Comparison of ENCODE assay signal across 7 cellular contexts in genomic region chr19:15091918-15092753, GRCh38. TPM values are rescaled to one million over a fixed set of nuclear protein-coding genes. Genes with fewer than 3 reads are reported as not detected.
A peak's percentile ranks its signal among the peaks of the same experiment; 100 is the strongest.
DNase-seq lines count a peak whose midpoint lies in the region; ATAC-seq, FAIRE-seq and TF ChIP-seq lines count a peak whose summit lies in the region.

No MANE protein-coding gene starts in this region.

- intact Hi-C loops in HepG2 (cut with micrococcal nuclease; ENCODE audit: unreplicated experiment), result loop anchor here (1.0 kb wide), 1 partner anchor 58 kb away; no protein-coding TSS in a partner anchor

- TF ChIP-seq CTCF in bronchial epithelial cell (IDR thresholded peaks at IDR 0.05; ENCODE audit: insufficient read depth, low read length, severe bottlenecking) (peak; percentile 57), HepG2 (CRISPR knock-in tag; IDR thresholded peaks at IDR 0.05) (peak; percentile 63)

- CTCF ChIA-PET in HepG2 (lab: Yijun Ruan, JAX; ENCODE audit: low intra/inter-chr PET ratio, low total read pairs), result interaction anchor here (1.6 to 4.0 kb wide), 2 partner anchors 58 to 85 kb away, joined by 3 to 30 read pairs; no protein-coding TSS in a partner anchor

- TF ChIP-seq RAD21 in HepG2 (CRISPR knock-in tag; IDR thresholded peaks at IDR 0.05), result no peak

- H3K36me3 ChIP-seq in bronchial epithelial cell (ENCODE audit: control insufficient read depth, insufficient read depth, low read length) (no peaks in the 10 kb centered on the region), HepG2 (replicated peaks in 1 of 2; ENCODE audit: control insufficient read depth in 1 of 2, insufficient read depth in 2 of 2, low read length in 2 of 2) (no peaks in the 10 kb centered on the region)

- no peaks in the 10 kb centered on the region for H3K9me3 ChIP-seq in HepG2 (ENCODE audit: low read length)

- H3K79me2 ChIP-seq in HepG2 (ENCODE audit: insufficient read depth, low read length), result no peaks in the 10 kb centered on the region

- in situ Hi-C loops in SK-MEL-5 (cut with HindIII; ENCODE audit: low pct_unique_long_range_greater_than_20kb, low sequenced_read_pairs) (no loop called here), HepG2 (cut with HindIII; ENCODE audit: extremely low pct_ligation_motif_present, low pct_unique_long_range_greater_than_20kb) (loop anchor here (25.0 kb wide), 1 partner anchor 470 kb away; no protein-coding TSS in a partner anchor)

- H2AFZ ChIP-seq in HepG2 (ENCODE audit: low read length), result peak overlapping the region; percentile 52

- peak overlapping the region; percentile 67 for H3K4me2 ChIP-seq in HepG2 (ENCODE audit: low read depth, low read length)

- WGBS in HepG2 (ENCODE audit: low lambda C conversion rate), result 2% methylated on average over 10 of the region's 13 CpGs

- no peaks in the 10 kb centered on the region for H3K27me3 ChIP-seq in bronchial epithelial cell (ENCODE audit: control insufficient read depth, insufficient read depth, low read length)
- peaks cover 0 to 9% of the 10 kb centered on the region in 2 experiments; a peak in 2 of 5 replicates for H3K27me3 ChIP-seq in HepG2 (ENCODE audit: control insufficient read depth in 1 of 2, insufficient read depth in 2 of 2, low read length in 2 of 2)

- FAIRE-seq in bronchial epithelial cell (lab: Jason Lieb, UNC), result no peak
- peak; percentile 66 for FAIRE-seq in HepG2 (lab: Jason Lieb, UNC)

- H3K27ac ChIP-seq in HepG2 (ENCODE audit: extremely low read length, insufficient read depth, low read length), result no peak overlapping the region

- no peak for TF ChIP-seq POLR2A in HepG2 (IDR thresholded peaks at IDR 0.05; ENCODE audit: insufficient read depth in 1 of 2, low read depth in 2 of 2, low read length in 2 of 2)

- H3K9ac ChIP-seq in HepG2 (ENCODE audit: insufficient read depth, low read depth, low read length), result no peak overlapping the region

- TF ChIP-seq EP300 in HepG2 (IDR thresholded peaks at IDR 0.05; ENCODE audit: low read depth in 2 of 2, low read length in 2 of 2) (no peak), HepG2 (CRISPR knock-in tag; IDR thresholded peaks at IDR 0.05; ENCODE audit: borderline replicate concordance) (no peak)

- no TSS peak for BruUV-seq in HepG2 (replicated peaks; lab: Mats Ljungman, UMichigan)

- H4K20me1 ChIP-seq in HepG2 (ENCODE audit: insufficient read depth, low read length), result no peaks in the 10 kb centered on the region

- POLR2A ChIA-PET in HepG2 (lab: Yijun Ruan, JAX), result interaction anchor here (0.7 kb wide), 1 partner anchor 1650 kb away, joined by 3 read pairs; no protein-coding TSS in a partner anchor

- peaks cover 21% of the 10 kb centered on the region for H3K4me1 ChIP-seq in HepG2 (ENCODE audit: insufficient read depth, low read length)

- peak; percentile 5 for DNase-seq in GDM1 (lab: John Stamatoyannopoulos, UW)
- peak; percentile 70 for DNase-seq in MV-4-11 (lab: John Stamatoyannopoulos, UW)
- peak; percentile 75 for DNase-seq in SK-MEL-5 (ENCODE audit: low read depth, low spot score)
- peak; percentile 64 for DNase-seq in bronchial epithelial cell (ENCODE audit: low read depth)
- DNase-seq in HepG2 (ENCODE audit: low spot score), result peak; percentile 66
- peak; percentile 45 for DNase-seq in stimulated activated naive CD8-positive, alpha-beta T cell treated with anti-CD3 and anti-CD28 coated beads, Interleukin-15, Interleukin-2, amounts not matched to agents 100 U/mL and 50 U/mL, for 24 hours

- no peak overlapping the region for H3K4me3 ChIP-seq in bronchial epithelial cell (ENCODE audit: low read depth, low read length)
- peak overlapping the region in 2 of 3 experiments; percentile 7 to 37; a peak in 3 of 6 replicates for H3K4me3 ChIP-seq in HepG2 (replicated peaks in 1 of 3; ENCODE audit: insufficient read depth in 1 of 3, low read depth in 2 of 3, low read length in 3 of 3)

- peak; percentile 77 for ATAC-seq in HepG2
- ATAC-seq in stimulated activated naive CD8-positive, alpha-beta T cell treated with anti-CD3 and anti-CD28 coated beads, Interleukin-15, Interleukin-2, amounts not matched to agents 100 U/mL and 50 U/mL, for 24 hours, result peak; percentile 30
- ATAC-seq in GM18520 (IDR thresholded peaks at IDR 0.05; ENCODE audit: unreplicated experiment), result no peak

RNA-seq across cellular contexts. Expression of gene OR1I1, which starts 10.1 kb away (rescaled TPM):
- not detected in 2 replicates for total RNA-seq in SK-MEL-5 (2014; rRNA removed; shearing (Covaris generic))
- not detected in 2 replicates for polyA plus RNA-seq in SK-MEL-5 (2015; cell fraction: cytosol; rRNA removed)
- not detected in 2 replicates for polyA plus RNA-seq in SK-MEL-5 (2015; cell fraction: nucleus; rRNA removed)
- total RNA-seq in bronchial epithelial cell (not detected in 2 replicates), HepG2 (2016; rRNA removed; fragmentation: Illumina TruSeq; extraction: Trizol) (not detected in 2 replicates)
- total RNA-seq in HepG2 (2016; cell fraction: cytosol; rRNA removed; fragmentation: Illumina TruSeq; extraction: Trizol; ENCODE audit: low read depth), result not detected in 2 replicates
- not detected in 2 replicates for total RNA-seq in HepG2 (2016; cell fraction: insoluble cytoplasmic fraction; rRNA removed; fragmentation: Illumina TruSeq; extraction: Trizol)
- total RNA-seq in HepG2 (2016; cell fraction: membrane; rRNA removed; fragmentation: Illumina TruSeq; extraction: Trizol), result not detected in 2 replicates
- total RNA-seq in HepG2 (2016; cell fraction: nucleus; rRNA removed; fragmentation: Illumina TruSeq; extraction: Trizol), result not detected in 2 replicates
- not detected in 2 replicates for polyA plus RNA-seq in HepG2 (2011; rRNA removed)
- not detected in 2 replicates for polyA plus RNA-seq in HepG2 (2011; cell fraction: cytosol; rRNA removed)
- not detected in 2 replicates for polyA plus RNA-seq in HepG2 (2011; cell fraction: nucleus; rRNA removed)
- not detected in 2 replicates for polyA plus RNA-seq in HepG2 (2012)
- polyA plus RNA-seq in HepG2 (2016; cell fraction: cytosol; fragmentation: Illumina TruSeq; extraction: Trizol; ENCODE audit: low read depth), result not detected in 2 replicates
- polyA plus RNA-seq in HepG2 (2016; cell fraction: insoluble cytoplasmic fraction; fragmentation: Illumina TruSeq; extraction: Trizol; ENCODE audit: low read depth), result not detected in 2 replicates
- polyA plus RNA-seq in HepG2 (2016; cell fraction: membrane; fragmentation: Illumina TruSeq; extraction: Trizol; ENCODE audit: low read depth), result not detected in 2 replicates
- polyA plus RNA-seq in HepG2 (2016; cell fraction: nucleus; fragmentation: Illumina TruSeq; extraction: Trizol; ENCODE audit: insufficient read depth, low read depth), result not detected in 2 replicates
- polyA minus RNA-seq in HepG2 (2011; rRNA and poly(A)+ RNA removed; ENCODE audit: low replicate concordance), result not detected in 2 replicates
- polyA minus RNA-seq in HepG2 (2011; cell fraction: cytosol; rRNA and poly(A)+ RNA removed), result not detected in 2 replicates
- polyA minus RNA-seq in HepG2 (2011; cell fraction: nucleus; rRNA and poly(A)+ RNA removed), result not detected in 2 replicates

RNA-seq across cellular contexts. Expression of gene SYDE1, which starts 15.1 kb away (rescaled TPM):
- 9.2 and 11.4 TPM in 2 replicates for total RNA-seq in SK-MEL-5 (2014; rRNA removed; shearing (Covaris generic))
- 13.5 and 19.0 TPM in 2 replicates for polyA plus RNA-seq in SK-MEL-5 (2015; cell fraction: cytosol; rRNA removed)
- 16.5 and 26.8 TPM in 2 replicates for polyA plus RNA-seq in SK-MEL-5 (2015; cell fraction: nucleus; rRNA removed)
- total RNA-seq in bronchial epithelial cell (0.53 and 0.64 TPM in 2 replicates), HepG2 (2016; rRNA removed; fragmentation: Illumina TruSeq; extraction: Trizol) (3.8 and 4.3 TPM in 2 replicates)
- 1.7 and 2.6 TPM in 2 replicates for total RNA-seq in HepG2 (2016; cell fraction: cytosol; rRNA removed; fragmentation: Illumina TruSeq; extraction: Trizol; ENCODE audit: low read depth)
- 2.9 and 3.9 TPM in 2 replicates for total RNA-seq in HepG2 (2016; cell fraction: insoluble cytoplasmic fraction; rRNA removed; fragmentation: Illumina TruSeq; extraction: Trizol)
- total RNA-seq in HepG2 (2016; cell fraction: membrane; rRNA removed; fragmentation: Illumina TruSeq; extraction: Trizol), result 4.0 and 4.4 TPM in 2 replicates
- 3.8 and 5.2 TPM in 2 replicates for total RNA-seq in HepG2 (2016; cell fraction: nucleus; rRNA removed; fragmentation: Illumina TruSeq; extraction: Trizol)
- polyA plus RNA-seq in HepG2 (2011; rRNA removed), result 13.6 and 15.4 TPM in 2 replicates
- polyA plus RNA-seq in HepG2 (2011; cell fraction: cytosol; rRNA removed), result 10.6 and 19.0 TPM in 2 replicates
- polyA plus RNA-seq in HepG2 (2011; cell fraction: nucleus; rRNA removed), result 31.3 and 42.4 TPM in 2 replicates
- polyA plus RNA-seq in HepG2 (2012), result 5.5 and 6.3 TPM in 2 replicates
- polyA plus RNA-seq in HepG2 (2016; cell fraction: cytosol; fragmentation: Illumina TruSeq; extraction: Trizol; ENCODE audit: low read depth), result 1.5 TPM in 2 replicates
- 4.9 and 5.6 TPM in 2 replicates for polyA plus RNA-seq in HepG2 (2016; cell fraction: insoluble cytoplasmic fraction; fragmentation: Illumina TruSeq; extraction: Trizol; ENCODE audit: low read depth)
- polyA plus RNA-seq in HepG2 (2016; cell fraction: membrane; fragmentation: Illumina TruSeq; extraction: Trizol; ENCODE audit: low read depth), result 3.5 and 4.0 TPM in 2 replicates
- polyA plus RNA-seq in HepG2 (2016; cell fraction: nucleus; fragmentation: Illumina TruSeq; extraction: Trizol; ENCODE audit: insufficient read depth, low read depth), result 6.7 and 7.0 TPM in 2 replicates
- 37.7 and 42.8 TPM in 2 replicates for polyA minus RNA-seq in HepG2 (2011; rRNA and poly(A)+ RNA removed; ENCODE audit: low replicate concordance)
- 10.4 and 16.1 TPM in 2 replicates for polyA minus RNA-seq in HepG2 (2011; cell fraction: cytosol; rRNA and poly(A)+ RNA removed)
- 4.8 and 9.0 TPM in 2 replicates for polyA minus RNA-seq in HepG2 (2011; cell fraction: nucleus; rRNA and poly(A)+ RNA removed)

RNA-seq across cellular contexts. Expression of gene CASP14, which starts 42.9 kb away (rescaled TPM):
- total RNA-seq in SK-MEL-5 (2014; rRNA removed; shearing (Covaris generic)), result not detected in 2 replicates
- not detected in 2 replicates for polyA plus RNA-seq in SK-MEL-5 (2015; cell fraction: cytosol; rRNA removed)
- polyA plus RNA-seq in SK-MEL-5 (2015; cell fraction: nucleus; rRNA removed), result not detected in 2 replicates
- total RNA-seq in bronchial epithelial cell, result not detected in 2 replicates
- total RNA-seq in HepG2 (2016; rRNA removed; fragmentation: Illumina TruSeq; extraction: Trizol), result not detected in 2 replicates
- total RNA-seq in HepG2 (2016; cell fraction: cytosol; rRNA removed; fragmentation: Illumina TruSeq; extraction: Trizol; ENCODE audit: low read depth), result not detected in 2 replicates
- total RNA-seq in HepG2 (2016; cell fraction: insoluble cytoplasmic fraction; rRNA removed; fragmentation: Illumina TruSeq; extraction: Trizol), result not detected in 2 replicates
- not detected in 2 replicates for total RNA-seq in HepG2 (2016; cell fraction: membrane; rRNA removed; fragmentation: Illumina TruSeq; extraction: Trizol)
- total RNA-seq in HepG2 (2016; cell fraction: nucleus; rRNA removed; fragmentation: Illumina TruSeq; extraction: Trizol), result not detected in 2 replicates
- polyA plus RNA-seq in HepG2 (2011; rRNA removed), result not detected in 2 replicates
- polyA plus RNA-seq in HepG2 (2011; cell fraction: cytosol; rRNA removed), result not detected in 2 replicates
- not detected in 2 replicates for polyA plus RNA-seq in HepG2 (2011; cell fraction: nucleus; rRNA removed)
- polyA plus RNA-seq in HepG2 (2012), result not detected in 2 replicates
- polyA plus RNA-seq in HepG2 (2016; cell fraction: cytosol; fragmentation: Illumina TruSeq; extraction: Trizol; ENCODE audit: low read depth), result not detected in 2 replicates
- not detected in 2 replicates for polyA plus RNA-seq in HepG2 (2016; cell fraction: insoluble cytoplasmic fraction; fragmentation: Illumina TruSeq; extraction: Trizol; ENCODE audit: low read depth)
- not detected in 2 replicates for polyA plus RNA-seq in HepG2 (2016; cell fraction: membrane; fragmentation: Illumina TruSeq; extraction: Trizol; ENCODE audit: low read depth)
- not detected in 2 replicates for polyA plus RNA-seq in HepG2 (2016; cell fraction: nucleus; fragmentation: Illumina TruSeq; extraction: Trizol; ENCODE audit: insufficient read depth, low read depth)
- not detected in 2 replicates for polyA minus RNA-seq in HepG2 (2011; rRNA and poly(A)+ RNA removed; ENCODE audit: low replicate concordance)
- not detected in 2 replicates for polyA minus RNA-seq in HepG2 (2011; cell fraction: cytosol; rRNA and poly(A)+ RNA removed)
- polyA minus RNA-seq in HepG2 (2011; cell fraction: nucleus; rRNA and poly(A)+ RNA removed), result not detected in 2 replicates

Comparison
In these comparisons a context has a peak if more than half of its experiments do, and no peak if none do; other contexts are left out.
1. DNase-seq: peak in every context shown above with its lines; median percentile 75 in SK-MEL-5; 70 in MV-4-11; 66 in HepG2; 64 in bronchial epithelial cell; 45 in stimulated activated naive CD8-positive, alpha-beta T cell treated with anti-CD3 and anti-CD28 coated beads, Interleukin-15, Interleukin-2, amounts not matched to agents 100 U/mL and 50 U/mL, for 24 hours; 5 in GDM1.